24 cellular contexts compared by ENCODE assay signal in the genomic region with DNA sequence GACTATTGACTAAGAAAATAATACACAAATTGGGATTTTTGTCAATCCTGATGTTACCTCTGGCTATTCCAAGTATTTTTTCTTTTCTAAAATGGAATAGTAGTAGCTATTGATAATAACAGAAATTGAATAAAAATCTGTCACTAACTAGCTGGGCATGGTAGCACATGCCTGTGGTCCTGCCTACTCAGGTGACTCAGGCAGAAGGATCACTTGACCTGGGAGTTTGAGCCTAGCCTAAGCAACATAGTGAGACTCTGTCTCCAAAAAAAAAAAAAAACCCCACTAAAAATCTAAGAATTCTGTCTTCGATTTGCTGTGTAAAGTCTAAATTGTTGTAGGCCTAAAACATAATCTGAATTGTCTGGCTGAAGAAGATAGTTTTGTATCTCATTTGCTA. TPM values are rescaled to one million over a fixed set of nuclear protein-coding genes. Genes with fewer than 3 reads are reported as not detected.
DNase-seq lines count a peak whose midpoint lies in the region; ATAC-seq, FAIRE-seq and TF ChIP-seq lines count a peak whose summit lies in the region.
"Had no signal": no experiment of that assay in that cellular context is flagged by ENCODE, and none has a peak within 500 bp of the region (broad histone marks: within the 10 kb centered on the region; RNA-seq: fewer than 3 reads in every experiment).

No MANE protein-coding gene starts in this region.

- H3K9me3 Mint-ChIP-seq in MCF 10A (ENCODE audit: unreplicated experiment) = no peaks in the 10 kb centered on the region
- H3K9me3 Mint-ChIP-seq: CD4-positive, alpha-beta T cell; CD8-positive, alpha-beta T cell had no signal

- BruUV-seq in MCF 10A (replicated peaks; lab: Mats Ljungman, UMichigan) = no TSS peak

- H3K36me3 ChIP-seq in breast epithelium (no peaks in the 10 kb centered on the region), bronchial epithelial cell (ENCODE audit: control insufficient read depth, insufficient read depth, low read length) (no peaks in the 10 kb centered on the region)

- POLR2A ChIA-PET in MCF 10A (lab: Yijun Ruan, JAX) = interaction anchor here (0.7 kb wide), 1 partner anchor 401 kb away, joined by 3 read pairs; no protein-coding TSS in a partner anchor

- H3K27ac ChIP-seq in breast epithelium = no peak overlapping the region
- peak overlapping the region; percentile 53 for H3K27ac ChIP-seq in epithelial cell of prostate
- H3K27ac ChIP-seq: 22Rv1; A549; BLaER1 treated with 17β-estradiol and CSF1 and Interleukin-3, amounts not matched to agents 10 nM and 100 nM; C4-2B had no signal

- CTCF ChIA-PET in MCF 10A (lab: Yijun Ruan, JAX) = interaction anchor here (0.7 kb wide), 1 partner anchor 202 kb away, joined by 3 read pairs; no protein-coding TSS in a partner anchor

- H3K4me1 ChIP-seq in breast epithelium = no peaks in the 10 kb centered on the region
- H3K4me1 ChIP-seq: A549 had no signal

- no peaks in the 10 kb centered on the region for H3K4me1 Mint-ChIP-seq in MCF 10A (ENCODE audit: insufficient read depth, unreplicated experiment)
- H3K4me1 Mint-ChIP-seq: B cell had no signal

- TF ChIP-seq POLR2A in breast epithelium (IDR thresholded peaks at IDR 0.05) = no peak

- no peaks in the 10 kb centered on the region for H3K27me3 ChIP-seq in breast epithelium
- no peaks in the 10 kb centered on the region for H3K27me3 ChIP-seq in bronchial epithelial cell (ENCODE audit: control insufficient read depth, insufficient read depth, low read length)
- H3K27me3 ChIP-seq: BLaER1 treated with 17β-estradiol and CSF1 and Interleukin-3, amounts not matched to agents 10 nM and 100 nM had no signal

- peaks cover 6% of the 10 kb centered on the region for H3K36me3 Mint-ChIP-seq in MCF 10A (ENCODE audit: insufficient read depth, unreplicated experiment)
- H3K36me3 Mint-ChIP-seq: CD8-positive, alpha-beta T cell had no signal

- no peak overlapping the region for H3K4me3 ChIP-seq in breast epithelium
- H3K4me3 ChIP-seq in bronchial epithelial cell (ENCODE audit: low read depth, low read length) = no peak overlapping the region
- H3K4me3 ChIP-seq: A549; BLaER1 treated with 17β-estradiol and CSF1 and Interleukin-3, amounts not matched to agents 10 nM and 100 nM had no signal

- no peak for FAIRE-seq in bronchial epithelial cell (lab: Jason Lieb, UNC)
- FAIRE-seq: A549, D721Med, G401.6, GM12891, GM19239 had no signal

- no peaks in the 10 kb centered on the region for H3K27me3 Mint-ChIP-seq in MCF 10A (ENCODE audit: insufficient read depth, unreplicated experiment)
- H3K27me3 Mint-ChIP-seq: B cell; CD4-positive, alpha-beta T cell had no signal

- no peak overlapping the region for H3K4me3 Mint-ChIP-seq in MCF 10A (ENCODE audit: unreplicated experiment)
- H3K4me3 Mint-ChIP-seq: B cell; CD4-positive, alpha-beta T cell; CD8-positive, alpha-beta T cell had no signal

- TF ChIP-seq CTCF in MCF 10A (IDR thresholded peaks at IDR 0.05; ENCODE audit: unreplicated experiment) (no peak), breast epithelium (IDR thresholded peaks at IDR 0.05) (no peak), bronchial epithelial cell (IDR thresholded peaks at IDR 0.05; ENCODE audit: insufficient read depth, low read length, severe bottlenecking) (no peak)

- intact Hi-C loops in MCF 10A (cut with micrococcal nuclease) = no loop called here
- intact Hi-C loops in breast epithelium (cut with DNase I; ENCODE audit: low total_unique reads) = no loop called here

- no peaks in the 10 kb centered on the region for H3K9me3 ChIP-seq in breast epithelium
- H3K9me3 ChIP-seq: A549; BLaER1 treated with 17β-estradiol and CSF1 and Interleukin-3, amounts not matched to agents 10 nM and 100 nM; Caco-2 had no signal

- no peak overlapping the region for H3K27ac Mint-ChIP-seq in MCF 10A (ENCODE audit: low read depth, unreplicated experiment)
- H3K27ac Mint-ChIP-seq: B cell; CD4-positive, alpha-beta T cell; CD8-positive, alpha-beta T cell had no signal

- peak; percentile 6 for DNase-seq in MCF 10A (ENCODE audit: unreplicated experiment)
- no peak for DNase-seq in breast epithelium (ENCODE audit: low spot score in 2 of 2)
- DNase-seq in bronchial epithelial cell (ENCODE audit: low read depth) = peak; percentile 71
- DNase-seq in epithelial cell of prostate (ENCODE audit: low read depth, low spot score) = no peak
- peak; percentile 6 for DNase-seq in myocyte (ENCODE audit: low read depth)
- no peak for DNase-seq in T-helper 9 cell
- DNase-seq: AML-193; Calu3; CD4-positive, alpha-beta T cell; CD8-positive, alpha-beta T cell; DMS79 treated with DMSO at 0.1 percent for 48 hours; GF-D8 had no signal

- ATAC-seq in GM21529 (IDR thresholded peaks at IDR 0.05; ENCODE audit: unreplicated experiment) (no peak), GM21423 (IDR thresholded peaks at IDR 0.05; ENCODE audit: unreplicated experiment) (no peak)
- ATAC-seq: A549; CD8-positive, alpha-beta T cell had no signal

RNA-seq across cellular contexts. Expression of a gene that starts 42.2 kb away (rescaled TPM):
- total RNA-seq in MCF 10A (2022) (16.0 and 16.7 TPM in 2 replicates), breast epithelium (100 to 1,000 TPM in 1 of 3 donors, 10 to 100 TPM in 2; 33.8 to 104 (median 55.4) TPM), bronchial epithelial cell (16.3 and 28.2 TPM in 2 replicates), myocyte (12.3 and 12.7 TPM in 2 replicates)
- 13.7 TPM for polyA plus RNA-seq in myocyte (2012)

Comparison
In these comparisons a context has a peak if more than half of its experiments do, and no peak if none do; other contexts are left out.
1. DNase-seq: peak in MCF 10A (single experiment), bronchial epithelial cell (single experiment) and myocyte (single experiment); none in breast epithelium (0 of 2), epithelial cell of prostate (single experiment) and T-helper 9 cell (single experiment).